ENCODE assay signal across 20 cellular contexts in genomic region chr16:79751785-79752184, GRCh38.
DNase-seq lines count a peak whose midpoint lies in the region; ATAC-seq, FAIRE-seq and TF ChIP-seq lines count a peak whose summit lies in the region.
"Had no signal": no experiment of that assay in that cellular context is flagged by ENCODE, and none has a peak within 500 bp of the region (broad histone marks: within the 10 kb centered on the region; RNA-seq: fewer than 3 reads in every experiment).

No MANE protein-coding gene starts in this region.

- H3K9me3 Mint-ChIP-seq in astrocyte (ENCODE audit: unreplicated experiment) = peaks cover 4% of the 10 kb centered on the region
- peaks cover 4% of the 10 kb centered on the region for H3K9me3 Mint-ChIP-seq in activated CD4-positive, alpha-beta memory T cell treated with anti-CD3 and anti-CD28 coated beads, Interleukin-2, amount 10 ng/mL, durations not matched to agents 7 days and 5 days

- no peaks in the 10 kb centered on the region for H3K4me1 ChIP-seq in astrocyte (ENCODE audit: insufficient read depth, low read length)
- H3K4me1 ChIP-seq in thymus (ENCODE audit: control insufficient read depth, insufficient read depth, low read length) = peaks cover 6% of the 10 kb centered on the region
- H3K4me1 ChIP-seq: BE2C had no signal

- no peaks in the 10 kb centered on the region for H3K36me3 Mint-ChIP-seq in astrocyte (ENCODE audit: low read depth, unreplicated experiment)
- H3K36me3 Mint-ChIP-seq in activated CD4-positive, alpha-beta memory T cell treated with anti-CD3 and anti-CD28 coated beads, Interleukin-2, amount 10 ng/mL, durations not matched to agents 7 days and 5 days (ENCODE audit: low read depth) = peaks cover 21% of the 10 kb centered on the region
- H3K36me3 Mint-ChIP-seq: T-cell had no signal

- H3K9me3 ChIP-seq in astrocyte (ENCODE audit: insufficient read depth, low read depth, low read length) (no peaks in the 10 kb centered on the region), thymus (ENCODE audit: control insufficient read depth) (no peaks in the 10 kb centered on the region)
- H3K9me3 ChIP-seq: BE2C, Peyer's patch had no signal

- H3K36me3 ChIP-seq in astrocyte (ENCODE audit: insufficient read depth, low read length) = no peaks in the 10 kb centered on the region
- no peaks in the 10 kb centered on the region for H3K36me3 ChIP-seq in thymus (ENCODE audit: control insufficient read depth, insufficient read depth)
- H3K36me3 ChIP-seq: BE2C, Peyer's patch had no signal

- CTCF ChIA-PET in activated CD4-positive, alpha-beta memory T cell treated with anti-CD3 and anti-CD28 coated beads, Interleukin-2, amount 10 ng/mL, durations not matched to agents 7 days and 5 days (lab: Charles Lee) = interaction anchor here (1.1 kb wide), 1 partner anchor 21 kb away, joined by 3 read pairs; no protein-coding TSS in a partner anchor

- POLR2A ChIA-PET in activated CD4-positive, alpha-beta memory T cell treated with anti-CD3 and anti-CD28 coated beads, Interleukin-2, amount 10 ng/mL, durations not matched to agents 7 days and 5 days (lab: Charles Lee) = interaction anchor here (1.3 kb wide), 1 partner anchor 19 kb away, joined by 3 read pairs; no protein-coding TSS in a partner anchor

- no peak for FAIRE-seq in astrocyte (lab: Jason Lieb, UNC)

- H3K4me2 ChIP-seq in astrocyte (ENCODE audit: low read length) = no peak overlapping the region
- H3K4me2 ChIP-seq: KMS-11 had no signal

- H3K9ac ChIP-seq in astrocyte (ENCODE audit: low read length) = no peak overlapping the region
- H3K9ac ChIP-seq: KMS-11 had no signal

- H3K27me3 ChIP-seq in astrocyte (ENCODE audit: insufficient read depth, low read length) = no peaks in the 10 kb centered on the region
- no peaks in the 10 kb centered on the region for H3K27me3 ChIP-seq in thymus (ENCODE audit: control insufficient read depth, insufficient read depth)
- H3K27me3 ChIP-seq: BE2C, Peyer's patch had no signal

- no peak overlapping the region for H3K27ac ChIP-seq in astrocyte (ENCODE audit: low read depth, low read length)
- H3K27ac ChIP-seq in thymus (ENCODE audit: low read depth) = peak overlapping the region; percentile 79
- H3K27ac ChIP-seq: KMS-11 had no signal

- TF ChIP-seq CTCF in astrocyte (IDR thresholded peaks at IDR 0.05; ENCODE audit: insufficient read depth, low read depth, low read length) = no peak

- H3K4me3 Mint-ChIP-seq in astrocyte (ENCODE audit: unreplicated experiment) = no peak overlapping the region
- H3K4me3 Mint-ChIP-seq in activated CD4-positive, alpha-beta memory T cell treated with anti-CD3 and anti-CD28 coated beads, Interleukin-2, amount 10 ng/mL, durations not matched to agents 7 days and 5 days = no peak overlapping the region
- H3K4me3 Mint-ChIP-seq: nephron progenitor cell, T-cell had no signal

- H3K4me3 ChIP-seq in astrocyte (ENCODE audit: insufficient read depth, low read depth, low read length) (no peak overlapping the region), thymus (ENCODE audit: low read length) (no peak overlapping the region)
- H3K4me3 ChIP-seq: Peyer's patch, skin epidermis had no signal

- H4K20me1 ChIP-seq in astrocyte (ENCODE audit: insufficient read depth, low read length) = no peaks in the 10 kb centered on the region

- H2AFZ ChIP-seq in astrocyte (ENCODE audit: low read depth, low read length) = no peak overlapping the region

- H3K27me3 Mint-ChIP-seq in astrocyte (ENCODE audit: low read depth, unreplicated experiment) = peaks cover 1% of the 10 kb centered on the region
- peaks cover 2% of the 10 kb centered on the region for H3K27me3 Mint-ChIP-seq in activated CD4-positive, alpha-beta memory T cell treated with anti-CD3 and anti-CD28 coated beads, Interleukin-2, amount 10 ng/mL, durations not matched to agents 7 days and 5 days

- no peak overlapping the region for H3K27ac Mint-ChIP-seq in astrocyte (ENCODE audit: unreplicated experiment)
- no peak overlapping the region for H3K27ac Mint-ChIP-seq in activated CD4-positive, alpha-beta memory T cell treated with anti-CD3 and anti-CD28 coated beads, Interleukin-2, amount 10 ng/mL, durations not matched to agents 7 days and 5 days
- H3K27ac Mint-ChIP-seq: nephron progenitor cell, T-cell had no signal

- DNase-seq in astrocyte (ENCODE audit: low read depth) (peak; percentile 29), fibroblast of peridontal ligament (ENCODE audit: extremely low read depth) (peak; percentile 69), midbrain (lab: John Stamatoyannopoulos, UW) (peak; percentile 40), SHP77 (lab: John Stamatoyannopoulos, UW) (no peak), NK-92 (lab: John Stamatoyannopoulos, UW; ENCODE audit: unreplicated experiment) (no peak)
- no peak for DNase-seq in activated CD4-positive, alpha-beta memory T cell treated with anti-CD3 and anti-CD28 coated beads, Interleukin-2, amount 10 ng/mL, durations not matched to agents 7 days and 5 days
- DNase-seq: BE2C, dermis blood vessel endothelial cell, glutamatergic neuron, HCEC 1CT, kidney glomerular epithelial cell, NCI-H1694 treated with DMSO at 0.1 percent for 48 hours, NCI-H510A treated with DMSO at 0.1 percent for 48 hours, nephron progenitor cell, T-cell had no signal

- H3K4me1 Mint-ChIP-seq in astrocyte (ENCODE audit: low read depth, unreplicated experiment) = peaks cover 26% of the 10 kb centered on the region
- H3K4me1 Mint-ChIP-seq in activated CD4-positive, alpha-beta memory T cell treated with anti-CD3 and anti-CD28 coated beads, Interleukin-2, amount 10 ng/mL, durations not matched to agents 7 days and 5 days = peaks cover 45% of the 10 kb centered on the region

- no peak for ATAC-seq in HG03139 (IDR thresholded peaks at IDR 0.05; ENCODE audit: unreplicated experiment)
- ATAC-seq: T-cell had no signal

- no peaks in the 10 kb centered on the region for H3K79me2 ChIP-seq in astrocyte (ENCODE audit: insufficient read depth, low read length)

- WGBS in thymus = 94% methylated on average over 4 of the region's 4 CpGs

Comparison
In these comparisons a context has a peak if more than half of its experiments do, and no peak if none do; other contexts are left out.
1. DNase-seq: peak in astrocyte (single experiment), fibroblast of peridontal ligament (single experiment) and midbrain (single experiment); none in SHP77 (0 of 2), NK-92 (single experiment) and activated CD4-positive, alpha-beta memory T cell treated with anti-CD3 and anti-CD28 coated beads, Interleukin-2, amount 10 ng/mL, durations not matched to agents 7 days and 5 days (single experiment).